Comparison of ENCODE assay signal across 11 cellular contexts in genomic region chr5:89117131-89117644, GRCh38.
DNase-seq lines count a peak whose midpoint lies in the region; ATAC-seq lines count a peak whose summit lies in the region.
"Had no signal": no experiment of that assay in that cellular context is flagged by ENCODE, and none has a peak within 500 bp of the region (broad histone marks: within the 10 kb centered on the region; RNA-seq: fewer than 3 reads in every experiment).

No MANE protein-coding gene starts in this region.

- no peak overlapping the region for H4K91ac ChIP-seq in trophoblast cell (ENCODE audit: low read depth, low read length)

- no peak overlapping the region for H3K4me2 ChIP-seq in trophoblast cell (ENCODE audit: low read length)

- H3K4ac ChIP-seq in trophoblast cell (ENCODE audit: low read depth, low read length) = no peak overlapping the region

- ATAC-seq in GM18508 (IDR thresholded peaks at IDR 0.05; ENCODE audit: insufficient read depth, unreplicated experiment) (peak; percentile 89), GM21786 (IDR thresholded peaks at IDR 0.05; ENCODE audit: unreplicated experiment) (peak; percentile 94), HG03565 (IDR thresholded peaks at IDR 0.05; ENCODE audit: unreplicated experiment) (peak; percentile 84)

- no peak overlapping the region for H3K23ac ChIP-seq in trophoblast cell (ENCODE audit: low read length)

- H3K79me2 ChIP-seq in trophoblast cell (ENCODE audit: control insufficient read depth, insufficient read depth, low read length, poor library complexity) = no peaks in the 10 kb centered on the region

- no peak overlapping the region for H2AK5ac ChIP-seq in trophoblast cell (ENCODE audit: low read length)

- no peak overlapping the region for H4K12ac ChIP-seq in trophoblast cell (ENCODE audit: low read depth, low read length)

- H3K36me3 ChIP-seq in trophoblast cell (ENCODE audit: control insufficient read depth in 1 of 2, insufficient read depth in 2 of 2, low read length in 2 of 2) = no peaks in the 10 kb centered on the region
- H3K36me3 ChIP-seq: cardiac muscle cell had no signal

- H2AFZ ChIP-seq in trophoblast cell (ENCODE audit: insufficient read depth, low read length, poor library complexity) = no peak overlapping the region

- no peak overlapping the region for H3K4me3 ChIP-seq in trophoblast cell (ENCODE audit: low read depth, low read length)
- H3K4me3 ChIP-seq: cardiac muscle cell had no signal

- H3K4me1 ChIP-seq in trophoblast cell (ENCODE audit: control insufficient read depth in 1 of 2, insufficient read depth in 2 of 2, low read length in 2 of 2) = no peaks in the 10 kb centered on the region

- H2BK5ac ChIP-seq in trophoblast cell (ENCODE audit: low read depth, low read length, poor library complexity) = no peak overlapping the region

- no peak overlapping the region for H3K27ac ChIP-seq in trophoblast cell (ENCODE audit: low read depth, low read length)
- H3K27ac ChIP-seq: cardiac muscle cell had no signal

- H2BK120ac ChIP-seq in trophoblast cell (ENCODE audit: insufficient read depth, low read length, poor library complexity) = no peak overlapping the region

- DNase-seq in glomerular visceral epithelial cell (ENCODE audit: extremely low spot score) = peak; percentile 93
- DNase-seq in NCI-H1417 treated with DMSO at 0.1 percent for 48 hours (lab: John Stamatoyannopoulos, UW) = no peak
- no peak for DNase-seq in DMS153 (lab: John Stamatoyannopoulos, UW)
- DNase-seq in trophoblast cell = no peak
- no peak for DNase-seq in NOMO-1 (lab: John Stamatoyannopoulos, UW; ENCODE audit: unreplicated experiment in 2 of 2)
- DNase-seq: DMS53, Karpas-422 had no signal

- H3K14ac ChIP-seq in trophoblast cell (ENCODE audit: low read length) = no peak overlapping the region

- H3K9me3 ChIP-seq in trophoblast cell (ENCODE audit: insufficient read depth, low read depth, low read length) = no peaks in the 10 kb centered on the region

- H3K79me1 ChIP-seq in trophoblast cell (ENCODE audit: low read length) = no peaks in the 10 kb centered on the region

- H3K27me3 ChIP-seq in trophoblast cell (ENCODE audit: insufficient read depth, low read length) = no peaks in the 10 kb centered on the region
- H3K27me3 ChIP-seq: cardiac muscle cell had no signal

- no peak overlapping the region for H3K18ac ChIP-seq in trophoblast cell (ENCODE audit: low read length)

- WGBS in trophoblast cell (ENCODE audit: extremely low coverage, insufficient coverage, insufficient read length) = no CpG with 5 or more reads among the region's 1 CpG

- H3K9ac ChIP-seq in trophoblast cell (ENCODE audit: low read length) = no peak overlapping the region

- no peak overlapping the region for H2BK12ac ChIP-seq in trophoblast cell (ENCODE audit: low read length)

- no peak overlapping the region for H4K8ac ChIP-seq in trophoblast cell (ENCODE audit: low read depth, low read length)
